Comparison of ENCODE assay signal across 34 cellular contexts in genomic region chr2:31644551-31644950, GRCh38.
"Had no signal": no experiment of that assay in that cellular context is flagged by ENCODE, and none has a peak within 500 bp of the region (broad histone marks: within the 10 kb centered on the region; RNA-seq: fewer than 3 reads in every experiment).

No MANE protein-coding gene starts in this region.

- H3K4me3 ChIP-seq: MG63 had no signal

- DNase-seq: Karpas-422, Kasumi-1, MG63, MM.1S, MV-4-11, NCI-H1048, NCI-H1092, NCI-H1092 treated with DMSO at 0.1 percent for 48 hours, NCI-H1105, NCI-H1105 treated with DMSO at 0.1 percent for 48 hours, NCI-H1417, NCI-H1417 treated with DMSO at 0.1 percent for 48 hours, NCI-H1436, NCI-H1436 treated with DMSO at 0.1 percent for 48 hours, NCI-H146, NCI-H1694, NCI-H1694 treated with DMSO at 0.1 percent for 48 hours, NCI-H187, NCI-H187 treated with DMSO at 0.1 percent for 48 hours, NCI-H1930, NCI-H2029, NCI-H2029 treated with DMSO at 0.1 percent for 48 hours, NCI-H2081, NCI-H2081 treated with DMSO at 0.1 percent for 48 hours, NCI-H2107, NCI-H2171, NCI-H2171 treated with DMSO at 0.1 percent for 48 hours, NCI-H226, NCI-H345, NCI-H446, NCI-H446 treated with DMSO at 0.1 percent for 48 hours, NCI-H510A, NCI-H510A treated with DMSO at 0.1 percent for 48 hours, NCI-H524 had no signal

- H3K36me3 ChIP-seq: MG63 had no signal

- H3K9me3 ChIP-seq: MG63 had no signal
